8 cellular contexts compared by ENCODE assay signal in genomic region chr7:90455163-90456030, GRCh38. TPM values are rescaled to one million over a fixed set of nuclear protein-coding genes. Genes with fewer than 3 reads are reported as not detected.
DNase-seq lines count a peak whose midpoint lies in the region; ATAC-seq and TF ChIP-seq lines count a peak whose summit lies in the region.

No MANE protein-coding gene starts in this region.

- DNase-seq in COR-L47 (lab: John Stamatoyannopoulos, UW) (peak; percentile 21), NCI-H2196 (lab: John Stamatoyannopoulos, UW; ENCODE audit: unreplicated experiment) (peak; percentile 38), ascending aorta (ENCODE audit: low spot score in 2 of 2) (no peak), hepatocyte (ENCODE audit: low spot score) (peak; percentile 51), skeletal muscle cell (ENCODE audit: low read depth) (no peak)
- DNase-seq in effector CD8-positive, alpha-beta T cell (lab: John Stamatoyannopoulos, UW), result no peak

- H3K4me1 ChIP-seq in ascending aorta, result no peaks in the 10 kb centered on the region
- H3K4me1 ChIP-seq in hepatocyte (ENCODE audit: insufficient read depth), result peaks cover 5% of the 10 kb centered on the region

- H3K27ac ChIP-seq in ascending aorta (no peak overlapping the region), hepatocyte (no peak overlapping the region)

- peak overlapping the region; percentile 72 for H2AFZ ChIP-seq in hepatocyte

- H3K9me3 ChIP-seq in ascending aorta (no peaks in the 10 kb centered on the region), hepatocyte (ENCODE audit: low read depth) (no peaks in the 10 kb centered on the region)

- H4K20me1 ChIP-seq in hepatocyte (ENCODE audit: insufficient read depth, poor library complexity, severe bottlenecking), result no peaks in the 10 kb centered on the region

- H3K36me3 ChIP-seq in ascending aorta, result no peaks in the 10 kb centered on the region
- no peaks in the 10 kb centered on the region for H3K36me3 ChIP-seq in hepatocyte (replicated peaks; ENCODE audit: insufficient read depth, low read depth)

- TF ChIP-seq CTCF in ascending aorta (IDR thresholded peaks at IDR 0.05), result peak; percentile 53 to 71 (median 59)
- peak; percentile 79 for TF ChIP-seq CTCF in hepatocyte (IDR thresholded peaks at IDR 0.05; ENCODE audit: poor library complexity)

- no peaks in the 10 kb centered on the region for H3K79me2 ChIP-seq in hepatocyte

- no peaks in the 10 kb centered on the region for H3K27me3 ChIP-seq in ascending aorta
- H3K27me3 ChIP-seq in hepatocyte, result no peaks in the 10 kb centered on the region

- intact Hi-C loops in ascending aorta (cut with DNase I), result loop anchor here (2.0 to 10.0 kb wide), 2 partner anchors 169 to 579 kb away; no protein-coding TSS in a partner anchor

- H3K4me2 ChIP-seq in hepatocyte, result peak overlapping the region; percentile 75

- H3K9me2 ChIP-seq in hepatocyte (replicated peaks; ENCODE audit: insufficient read depth), result no peaks in the 10 kb centered on the region

- peak overlapping the region; percentile 25 to 35 for H3K4me3 ChIP-seq in ascending aorta
- no peak overlapping the region for H3K4me3 ChIP-seq in hepatocyte
- H3K4me3 ChIP-seq in skeletal muscle cell (ENCODE audit: low read depth, low read length), result peak overlapping the region; percentile 15

- 33% methylated on average over 6 of the region's 6 CpGs for WGBS in hepatocyte (ENCODE audit: low lambda C conversion rate, missing lambda C conversion rate)

- ATAC-seq in GM18907 (IDR thresholded peaks at IDR 0.05; ENCODE audit: unreplicated experiment) (peak; percentile 87), HG03135 (IDR thresholded peaks at IDR 0.05; ENCODE audit: unreplicated experiment) (peak; percentile 77)

RNA-seq across cellular contexts. Expression of gene PTTG1IP2, which starts 14.0 kb away (rescaled TPM):
- total RNA-seq in ascending aorta (not detected), hepatocyte (not detected in 2 replicates)
- polyA plus RNA-seq in hepatocyte, result 0.63 TPM in 1 of 2 replicates, not detected in the other

RNA-seq across cellular contexts. Expression of gene CLDN12, which starts 52.1 kb away (rescaled TPM):
- total RNA-seq in ascending aorta, result 55.3 TPM
- 52.7 and 53.0 TPM in 2 replicates for total RNA-seq in hepatocyte
- 19.0 and 21.2 TPM in 2 replicates for polyA plus RNA-seq in hepatocyte

Comparison
In these comparisons a context has a peak if more than half of its experiments do, and no peak if none do; other contexts are left out.
1. DNase-seq: peak in COR-L47 (single experiment), NCI-H2196 (single experiment) and hepatocyte (single experiment); none in ascending aorta (0 of 2), skeletal muscle cell (single experiment) and effector CD8-positive, alpha-beta T cell (single experiment).